In genomic region chr1:152646656-152647055, GRCh38 we compare ENCODE assay signal across 16 cellular contexts. TPM values are rescaled to one million over a fixed set of nuclear protein-coding genes. Genes with fewer than 3 reads are reported as not detected.
DNase-seq lines count a peak whose midpoint lies in the region; ATAC-seq and TF ChIP-seq lines count a peak whose summit lies in the region.
"Had no signal": no experiment of that assay in that cellular context is flagged by ENCODE, and none has a peak within 500 bp of the region (broad histone marks: within the 10 kb centered on the region; RNA-seq: fewer than 3 reads in every experiment).

No MANE protein-coding gene starts in this region.

- no peak overlapping the region for H2BK5ac ChIP-seq in trophoblast cell (ENCODE audit: low read depth, low read length, poor library complexity)

- H3K4me1 Mint-ChIP-seq in T-helper 17 cell: no peaks in the 10 kb centered on the region
- H3K4me1 Mint-ChIP-seq in activated T-cell treated with anti-CD3 and anti-CD28 coated beads, Interleukin-2, amount 50 U/mL, for 72 hours (ENCODE audit: low read depth): no peaks in the 10 kb centered on the region
- H3K4me1 Mint-ChIP-seq: CD4-positive, CD25-positive, alpha-beta regulatory T cell had no signal

- H3K4me1 ChIP-seq in trophoblast cell (ENCODE audit: control insufficient read depth in 1 of 2, insufficient read depth in 2 of 2, low read length in 2 of 2): no peaks in the 10 kb centered on the region
- H3K4me1 ChIP-seq: BLaER1 treated with 17β-estradiol and CSF1 and Interleukin-3, amounts not matched to agents 10 nM and 100 nM; HAP-1 had no signal

- no peak overlapping the region for H2AK5ac ChIP-seq in trophoblast cell (ENCODE audit: low read length)

- H3K4ac ChIP-seq in trophoblast cell (ENCODE audit: low read depth, low read length): no peak overlapping the region

- no peak overlapping the region for H2AFZ ChIP-seq in trophoblast cell (ENCODE audit: insufficient read depth, low read length, poor library complexity)

- no peak overlapping the region for H4K91ac ChIP-seq in trophoblast cell (ENCODE audit: low read depth, low read length)

- H3K27ac Mint-ChIP-seq in T-helper 17 cell: no peak overlapping the region
- no peak overlapping the region for H3K27ac Mint-ChIP-seq in activated T-cell treated with anti-CD3 and anti-CD28 coated beads, Interleukin-2, amount 50 U/mL, for 72 hours
- H3K27ac Mint-ChIP-seq: CD4-positive, CD25-positive, alpha-beta regulatory T cell; HFFc6 had no signal

- peaks cover 2% of the 10 kb centered on the region for H3K36me3 Mint-ChIP-seq in T-helper 17 cell (ENCODE audit: low read depth)
- H3K36me3 Mint-ChIP-seq in activated T-cell treated with anti-CD3 and anti-CD28 coated beads, Interleukin-2, amount 50 U/mL, for 72 hours (ENCODE audit: insufficient read depth in 2 of 2): no peaks in the 10 kb centered on the region
- H3K36me3 Mint-ChIP-seq: CD4-positive, CD25-positive, alpha-beta regulatory T cell had no signal

- H3K4me2 ChIP-seq in trophoblast cell (ENCODE audit: low read length): no peak overlapping the region
- H3K4me2 ChIP-seq: BLaER1 treated with 17β-estradiol and CSF1 and Interleukin-3, amounts not matched to agents 10 nM and 100 nM had no signal

- H3K79me2 ChIP-seq in trophoblast cell (ENCODE audit: control insufficient read depth, insufficient read depth, low read length, poor library complexity): no peaks in the 10 kb centered on the region

- H3K4me3 ChIP-seq in fibroblast of mammary gland (ENCODE audit: control insufficient read depth, low read depth, low read length) (no peak overlapping the region), trophoblast cell (ENCODE audit: low read depth, low read length) (no peak overlapping the region)
- H3K4me3 ChIP-seq: BLaER1 treated with 17β-estradiol and CSF1 and Interleukin-3, amounts not matched to agents 10 nM and 100 nM; HAP-1 had no signal

- no peak for TF ChIP-seq CTCF in fibroblast of mammary gland (conservative IDR thresholded peaks at IDR 0.05; ENCODE audit: control insufficient read depth, insufficient read depth, low read depth, low read length)

- no peak overlapping the region for H3K18ac ChIP-seq in trophoblast cell (ENCODE audit: low read length)

- no peak for ATAC-seq in T-helper 17 cell
- ATAC-seq in activated T-cell treated with anti-CD3 and anti-CD28 coated beads, Interleukin-2, amount 50 U/mL, for 72 hours (replicated peaks in 1 of 2): no peak

- H3K4me3 Mint-ChIP-seq in T-helper 17 cell: no peak overlapping the region
- H3K4me3 Mint-ChIP-seq in activated T-cell treated with anti-CD3 and anti-CD28 coated beads, Interleukin-2, amount 50 U/mL, for 72 hours: no peak overlapping the region
- H3K4me3 Mint-ChIP-seq: CD4-positive, CD25-positive, alpha-beta regulatory T cell; HFFc6 had no signal

- no peak overlapping the region for H4K8ac ChIP-seq in trophoblast cell (ENCODE audit: low read depth, low read length)

- H2BK12ac ChIP-seq in trophoblast cell (ENCODE audit: low read length): no peak overlapping the region

- no peak overlapping the region for H3K23ac ChIP-seq in trophoblast cell (ENCODE audit: low read length)

- H4K12ac ChIP-seq in trophoblast cell (ENCODE audit: low read depth, low read length): no peak overlapping the region

- no peak overlapping the region for H3K9ac ChIP-seq in trophoblast cell (ENCODE audit: low read length)
- H3K9ac ChIP-seq: BLaER1 treated with 17β-estradiol and CSF1 and Interleukin-3, amounts not matched to agents 10 nM and 100 nM had no signal

- H3K9me3 Mint-ChIP-seq in activated T-cell treated with anti-CD3 and anti-CD28 coated beads, Interleukin-2, amount 50 U/mL, for 72 hours: no peaks in the 10 kb centered on the region

- no peaks in the 10 kb centered on the region for H3K79me1 ChIP-seq in trophoblast cell (ENCODE audit: low read length)

- H3K9me3 ChIP-seq in trophoblast cell (ENCODE audit: insufficient read depth, low read depth, low read length): peaks cover 12% of the 10 kb centered on the region
- no peaks in the 10 kb centered on the region for H3K9me3 ChIP-seq in T-helper 17 cell (ENCODE audit: control insufficient read depth, low read length, poor library complexity, severe bottlenecking)
- H3K9me3 ChIP-seq: BLaER1 treated with 17β-estradiol and CSF1 and Interleukin-3, amounts not matched to agents 10 nM and 100 nM; HAP-1 had no signal

- H3K36me3 ChIP-seq in trophoblast cell (ENCODE audit: control insufficient read depth in 1 of 2, insufficient read depth in 2 of 2, low read length in 2 of 2): no peaks in the 10 kb centered on the region
- H3K36me3 ChIP-seq: BLaER1 treated with 17β-estradiol and CSF1 and Interleukin-3, amounts not matched to agents 10 nM and 100 nM; HAP-1 had no signal

- no peaks in the 10 kb centered on the region for H3K27me3 ChIP-seq in trophoblast cell (ENCODE audit: insufficient read depth, low read length)
- H3K27me3 ChIP-seq: BLaER1 treated with 17β-estradiol and CSF1 and Interleukin-3, amounts not matched to agents 10 nM and 100 nM had no signal

- peaks cover 58% of the 10 kb centered on the region for H3K27me3 Mint-ChIP-seq in T-helper 17 cell
- H3K27me3 Mint-ChIP-seq in activated T-cell treated with anti-CD3 and anti-CD28 coated beads, Interleukin-2, amount 50 U/mL, for 72 hours (ENCODE audit: low read depth): peaks cover 17% of the 10 kb centered on the region

- DNase-seq in AG08396 (ENCODE audit: low spot score) (peak; percentile 12), HCEC 1CT (peak; percentile 3), fibroblast of mammary gland (ENCODE audit: low read depth) (peak; percentile 3), trophoblast cell (peak; percentile 23 to 84), T-helper 17 cell (no peak), substantia nigra (lab: John Stamatoyannopoulos, UW) (no peak)
- DNase-seq in activated T-cell treated with anti-CD3 and anti-CD28 coated beads, Interleukin-2, amount 50 U/mL, for 72 hours: no peak
- DNase-seq: CD4-positive, CD25-positive, alpha-beta regulatory T cell; DMS 273 treated with DMSO at 0.1 percent for 48 hours; HFFc6 had no signal

- H3K14ac ChIP-seq in trophoblast cell (ENCODE audit: low read length): no peak overlapping the region

- H3K27ac ChIP-seq in trophoblast cell (ENCODE audit: low read depth, low read length) (no peak overlapping the region), substantia nigra (ENCODE audit: low read depth, low read length, poor library complexity, severe bottlenecking) (no peak overlapping the region)
- H3K27ac ChIP-seq: 22Rv1; BLaER1 treated with 17β-estradiol and CSF1 and Interleukin-3, amounts not matched to agents 10 nM and 100 nM had no signal

- H2BK120ac ChIP-seq in trophoblast cell (ENCODE audit: insufficient read depth, low read length, poor library complexity): no peak overlapping the region

RNA-seq across cellular contexts. Expression of gene LCE2D, which starts 16.5 kb away (rescaled TPM):
- not detected in 2 replicates for polyA plus RNA-seq in trophoblast cell (2013)
- not detected for total RNA-seq in T-helper 17 cell
- total RNA-seq in activated T-cell treated with anti-CD3 and anti-CD28 coated beads, Interleukin-2, amount 50 U/mL, for 72 hours: not detected
- total RNA-seq: A673; CD4-positive, CD25-positive, alpha-beta regulatory T cell; Daoy; H1; HFFc6 had no signal
- polyA plus RNA-seq: CD4-positive, CD25-positive, alpha-beta regulatory T cell; H1 had no signal

RNA-seq across cellular contexts. Expression of gene LCE3A, which starts 23.8 kb away (rescaled TPM):
- polyA plus RNA-seq in trophoblast cell (2013): not detected in 2 replicates
- total RNA-seq in T-helper 17 cell: not detected
- total RNA-seq in activated T-cell treated with anti-CD3 and anti-CD28 coated beads, Interleukin-2, amount 50 U/mL, for 72 hours: not detected
- total RNA-seq: A673; CD4-positive, CD25-positive, alpha-beta regulatory T cell; Daoy; H1; HFFc6 had no signal
- polyA plus RNA-seq: CD4-positive, CD25-positive, alpha-beta regulatory T cell; H1 had no signal

RNA-seq across cellular contexts. Expression of gene LCE2C, which starts 28.4 kb away (rescaled TPM):
- not detected in 2 replicates for polyA plus RNA-seq in trophoblast cell (2013)
- not detected for total RNA-seq in T-helper 17 cell
- not detected for total RNA-seq in activated T-cell treated with anti-CD3 and anti-CD28 coated beads, Interleukin-2, amount 50 U/mL, for 72 hours
- total RNA-seq: A673; CD4-positive, CD25-positive, alpha-beta regulatory T cell; Daoy; H1; HFFc6 had no signal
- polyA plus RNA-seq: CD4-positive, CD25-positive, alpha-beta regulatory T cell; H1 had no signal

RNA-seq across cellular contexts. Expression of gene LCE3B, which starts 33.0 kb away (rescaled TPM):
- polyA plus RNA-seq in trophoblast cell (2013): not detected in 2 replicates
- not detected for total RNA-seq in T-helper 17 cell
- total RNA-seq in activated T-cell treated with anti-CD3 and anti-CD28 coated beads, Interleukin-2, amount 50 U/mL, for 72 hours: not detected
- total RNA-seq: A673; CD4-positive, CD25-positive, alpha-beta regulatory T cell; Daoy; H1; HFFc6 had no signal
- polyA plus RNA-seq: CD4-positive, CD25-positive, alpha-beta regulatory T cell; H1 had no signal

RNA-seq across cellular contexts. Expression of gene LCE2B, which starts 39.3 kb away (rescaled TPM):
- not detected in 2 replicates for polyA plus RNA-seq in trophoblast cell (2013)
- total RNA-seq in T-helper 17 cell: not detected
- not detected for total RNA-seq in activated T-cell treated with anti-CD3 and anti-CD28 coated beads, Interleukin-2, amount 50 U/mL, for 72 hours
- total RNA-seq: A673; CD4-positive, CD25-positive, alpha-beta regulatory T cell; Daoy; H1; HFFc6 had no signal
- polyA plus RNA-seq: CD4-positive, CD25-positive, alpha-beta regulatory T cell; H1 had no signal

Comparison
In these comparisons a context has a peak if more than half of its experiments do, and no peak if none do; other contexts are left out.
1. DNase-seq: peak in AG08396 (single experiment), HCEC 1CT (single experiment), fibroblast of mammary gland (single experiment) and trophoblast cell (2 of 2); none in T-helper 17 cell (0 of 3), substantia nigra (0 of 49) and activated T-cell treated with anti-CD3 and anti-CD28 coated beads, Interleukin-2, amount 50 U/mL, for 72 hours (0 of 2).